In genomic region chr1:205121660-205122488, GRCh38 we compare ENCODE assay signal across 8 cellular contexts. TPM values are rescaled to one million over a fixed set of nuclear protein-coding genes. Genes with fewer than 3 reads are reported as not detected.
DNase-seq lines count a peak whose midpoint lies in the region; ATAC-seq and TF ChIP-seq lines count a peak whose summit lies in the region.

RBBP5 (minus strand) TSS chr1:205121978; CDS start chr1:205121873, 105 bp downstream.

- H3K9me3 ChIP-seq in T-helper 17 cell (ENCODE audit: control insufficient read depth, low read length, poor library complexity, severe bottlenecking) (no peaks in the 10 kb centered on the region), right atrium auricular region (no peaks in the 10 kb centered on the region), vagina (no peaks in the 10 kb centered on the region)

- intact Hi-C loops in vagina (cut with DNase I), result no loop called here

- peaks cover 36% of the 10 kb centered on the region for H3K4me1 Mint-ChIP-seq in T-helper 17 cell

- no peaks in the 10 kb centered on the region for H3K27me3 Mint-ChIP-seq in T-helper 17 cell

- peak in 1 of 2 donors; percentile 55 for TF ChIP-seq POLR2A in vagina (IDR thresholded peaks at IDR 0.05)

- no peaks in the 10 kb centered on the region for H3K27me3 ChIP-seq in right atrium auricular region
- no peaks in the 10 kb centered on the region for H3K27me3 ChIP-seq in vagina

- TF ChIP-seq CTCF in GM13976 (IDR thresholded peaks at IDR 0.05; ENCODE audit: borderline replicate concordance, control extremely low read depth, extremely low read depth, insufficient read depth, missing control alignments), result peak; percentile 75
- peak; percentile 44 to 79 for TF ChIP-seq CTCF in right atrium auricular region (IDR thresholded peaks at IDR 0.05)
- peak in 2 of 3 experiments; percentile 33 to 47 for TF ChIP-seq CTCF in vagina (IDR thresholded peaks at IDR 0.05)

- H3K4me3 ChIP-seq in right atrium auricular region (peak within 1 kb of the TSS; percentile 78 to 79), vagina (peak within 1 kb of the TSS; percentile 70 to 97)

- in situ Hi-C loops in GM13976 (cut with MboI; ENCODE audit: low sequenced_read_pairs, unreplicated experiment), result no loop called here

- peak within 1 kb of the TSS; percentile 100 for H3K27ac ChIP-seq in angular gyrus (ENCODE audit: low read depth, low read length)
- peak within 1 kb of the TSS; percentile 88 to 89 for H3K27ac ChIP-seq in right atrium auricular region
- H3K27ac ChIP-seq in vagina, result peak within 1 kb of the TSS; percentile 86

- DNase-seq in GM13976 (ENCODE audit: low spot score) (peak; percentile 89), NCI-H1694 (lab: John Stamatoyannopoulos, UW) (peak; percentile 92), T-helper 17 cell (peak; percentile 77 to 96 (median 87)), right atrium auricular region (ENCODE audit: low spot score) (peak; percentile 97), pulmonary artery endothelial cell (ENCODE audit: low read depth, low spot score) (peak; percentile 95), vagina (ENCODE audit: extremely low spot score in 2 of 2) (peak in 1 of 2 donors; percentile 96)

- peak within 1 kb of the TSS; percentile 100 for H3K4me3 Mint-ChIP-seq in T-helper 17 cell

- H3K4me1 ChIP-seq in right atrium auricular region, result peaks cover 0 to 31% of the 10 kb centered on the region in 2 donors
- H3K4me1 ChIP-seq in vagina, result peaks cover 40% of the 10 kb centered on the region

- peak; percentile 93 for ATAC-seq in HG02884 (IDR thresholded peaks at IDR 0.05; ENCODE audit: unreplicated experiment)
- ATAC-seq in T-helper 17 cell, result peak; percentile 95

- H3K36me3 ChIP-seq in right atrium auricular region, result peaks cover 6% of the 10 kb centered on the region
- no peaks in the 10 kb centered on the region for H3K36me3 ChIP-seq in vagina

- H3K36me3 Mint-ChIP-seq in T-helper 17 cell (ENCODE audit: low read depth), result peaks cover 13% of the 10 kb centered on the region

- peak within 1 kb of the TSS; percentile 100 for H3K27ac Mint-ChIP-seq in T-helper 17 cell

RNA-seq across cellular contexts. Expression of gene RBBP5, which starts in this region (rescaled TPM):
- total RNA-seq in T-helper 17 cell (10 to 100 TPM; 13.3 to 15.3 TPM), right atrium auricular region (10 to 100 TPM; 10.3 to 12.4 TPM), pulmonary artery endothelial cell (17.7 and 28.9 TPM in 2 replicates), vagina (11.3 TPM)
